ENCODE assay signal across 27 cellular contexts in the genomic region with DNA sequence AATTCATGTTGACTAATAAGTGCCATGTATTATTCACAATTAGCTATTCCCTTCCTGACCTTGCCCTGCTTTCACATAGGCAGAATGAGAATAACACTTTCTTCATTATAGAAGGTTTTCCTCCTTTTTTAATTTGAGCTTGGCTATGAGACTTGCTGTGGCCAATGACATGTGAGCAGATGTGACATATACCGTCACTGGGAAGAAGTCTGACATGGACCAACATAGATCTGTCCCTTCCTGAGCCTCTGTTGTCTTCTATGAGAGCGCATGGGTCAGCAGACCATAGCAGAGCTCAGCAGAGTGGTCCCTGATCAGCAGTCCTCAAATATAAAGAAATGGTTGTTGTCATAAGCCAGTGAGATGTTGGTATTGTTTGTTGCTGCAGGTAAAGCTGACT.
DNase-seq lines count a peak whose midpoint lies in the region; ATAC-seq, FAIRE-seq and TF ChIP-seq lines count a peak whose summit lies in the region.
"Had no signal": no experiment of that assay in that cellular context is flagged by ENCODE, and none has a peak within 500 bp of the region (broad histone marks: within the 10 kb centered on the region; RNA-seq: fewer than 3 reads in every experiment).

No MANE protein-coding gene starts in this region.

- WGBS in HepG2 (ENCODE audit: low lambda C conversion rate), result 25% methylated on average over 2 of the region's 2 CpGs
- WGBS in right lobe of liver (ENCODE audit: insufficient coverage, low coverage, low lambda C conversion rate, missing lambda C conversion rate), result 64% methylated on average over 2 of the region's 2 CpGs
- WGBS in GM12878 (ENCODE audit: insufficient coverage, insufficient replicate concordance, low lambda C conversion rate, missing lambda C conversion rate), result 9% methylated on average over 2 of the region's 2 CpGs

- FAIRE-seq in HepG2 (lab: Jason Lieb, UNC) (no peak), GM12878 (lab: Jason Lieb, UNC) (no peak)
- FAIRE-seq: A204.1, GM12891, GM19239 had no signal

- H3K9ac ChIP-seq in HepG2 (ENCODE audit: insufficient read depth, low read depth, low read length) (no peak overlapping the region), GM12878 (ENCODE audit: control insufficient read depth, insufficient read depth, low read length) (no peak overlapping the region)
- H3K9ac ChIP-seq: BLaER1 treated with 17β-estradiol and CSF1 and Interleukin-3, amounts not matched to agents 10 nM and 100 nM had no signal

- POLR2A ChIA-PET in HepG2 (lab: Yijun Ruan, JAX) (no interaction called here), GM12878 (lab: Charles Lee) (no interaction called here)
- POLR2A ChIA-PET in naive thymus-derived CD4-positive, alpha-beta T cell (lab: Charles Lee), result no interaction called here

- H3K36me3 ChIP-seq in HepG2 (replicated peaks in 1 of 2; ENCODE audit: control insufficient read depth in 1 of 2, insufficient read depth in 2 of 2, low read length in 2 of 2), result no peaks in the 10 kb centered on the region
- no peaks in the 10 kb centered on the region for H3K36me3 ChIP-seq in right lobe of liver
- no peaks in the 10 kb centered on the region for H3K36me3 ChIP-seq in GM12878 (ENCODE audit: control insufficient read depth in 2 of 2, insufficient read depth in 2 of 2, low read length in 1 of 2)
- no peaks in the 10 kb centered on the region for H3K36me3 ChIP-seq in naive thymus-derived CD4-positive, alpha-beta T cell (ENCODE audit: control insufficient read depth in 2 of 3, insufficient read depth in 3 of 3, low read length in 3 of 3)
- no peaks in the 10 kb centered on the region for H3K36me3 ChIP-seq in MG63
- H3K36me3 ChIP-seq: BLaER1 treated with 17β-estradiol and CSF1 and Interleukin-3, amounts not matched to agents 10 nM and 100 nM had no signal

- DNase-seq in HepG2 (ENCODE audit: low spot score), result no peak
- DNase-seq in right lobe of liver, result no peak
- DNase-seq in GM12878 (ENCODE audit: low read depth, low spot score), result no peak
- no peak for DNase-seq in glutamatergic neuron
- no peak for DNase-seq in nephron progenitor cell
- DNase-seq in naive thymus-derived CD4-positive, alpha-beta T cell, result no peak
- no peak for DNase-seq in MG63
- DNase-seq: 8988T; AML-193; Caco-2; Calu3; CD4-positive, alpha-beta T cell; CD8-positive, alpha-beta T cell; DMS 273 treated with DMSO at 0.1 percent for 48 hours; DMS153; DMS53; DMS79; DND-41; EL; GDM1 had no signal

- CTCF ChIA-PET in HepG2 (lab: Yijun Ruan, JAX; ENCODE audit: low intra/inter-chr PET ratio, low total read pairs) (no interaction called here), GM12878 (lab: Yijun Ruan, JAX) (no interaction called here)
- CTCF ChIA-PET in naive thymus-derived CD4-positive, alpha-beta T cell (lab: Charles Lee), result no interaction called here

- H3K79me2 ChIP-seq in HepG2 (ENCODE audit: insufficient read depth, low read length) (no peaks in the 10 kb centered on the region), GM12878 (ENCODE audit: control insufficient read depth, insufficient read depth, low read length) (no peaks in the 10 kb centered on the region)

- no peaks in the 10 kb centered on the region for H3K36me3 Mint-ChIP-seq in glutamatergic neuron (ENCODE audit: unreplicated experiment)
- peaks cover 60% of the 10 kb centered on the region for H3K36me3 Mint-ChIP-seq in nephron progenitor cell (ENCODE audit: low read depth)
- no peaks in the 10 kb centered on the region for H3K36me3 Mint-ChIP-seq in naive thymus-derived CD4-positive, alpha-beta T cell
- H3K36me3 Mint-ChIP-seq: CD8-positive, alpha-beta T cell had no signal

- H3K9me3 Mint-ChIP-seq in glutamatergic neuron (ENCODE audit: unreplicated experiment) (peaks cover 3% of the 10 kb centered on the region), nephron progenitor cell (no peaks in the 10 kb centered on the region)
- H3K9me3 Mint-ChIP-seq in naive thymus-derived CD4-positive, alpha-beta T cell, result peaks cover 0 to 4% (median 0%) of the 10 kb centered on the region in 11 donors
- H3K9me3 Mint-ChIP-seq: CD4-positive, alpha-beta T cell; CD8-positive, alpha-beta T cell had no signal

- intact Hi-C loops in HepG2 (cut with micrococcal nuclease; ENCODE audit: unreplicated experiment), result no loop called here
- intact Hi-C loops in right lobe of liver (cut with DNase I), result no loop called here
- intact Hi-C loops in GM12878 (cut with micrococcal nuclease; ENCODE audit: unreplicated experiment), result no loop called here
- intact Hi-C loops in naive thymus-derived CD4-positive, alpha-beta T cell (cut with micrococcal nuclease), result no loop called here

- H3K4me1 ChIP-seq in HepG2 (ENCODE audit: insufficient read depth, low read length), result no peaks in the 10 kb centered on the region
- H3K4me1 ChIP-seq in right lobe of liver, result no peaks in the 10 kb centered on the region
- H3K4me1 ChIP-seq in GM12878 (ENCODE audit: control insufficient read depth, insufficient read depth, low read length), result no peaks in the 10 kb centered on the region
- H3K4me1 ChIP-seq in naive thymus-derived CD4-positive, alpha-beta T cell (ENCODE audit: control insufficient read depth in 2 of 2, insufficient read depth in 2 of 2, low read length in 2 of 2), result no peaks in the 10 kb centered on the region
- H3K4me1 ChIP-seq: BLaER1 treated with 17β-estradiol and CSF1 and Interleukin-3, amounts not matched to agents 10 nM and 100 nM; Caco-2 had no signal

- SMC1A ChIA-PET in GM12878 (lab: Charles Lee; ENCODE audit: uncharacterized antibody, unreplicated experiment), result interaction anchor here (0.9 kb wide), 1 partner anchor 13 kb away, joined by 3 read pairs; no protein-coding TSS in a partner anchor

- no peaks in the 10 kb centered on the region for H4K20me1 ChIP-seq in HepG2 (ENCODE audit: insufficient read depth, low read length)
- no peaks in the 10 kb centered on the region for H4K20me1 ChIP-seq in GM12878 (ENCODE audit: control insufficient read depth, insufficient read depth)
- H4K20me1 ChIP-seq: BLaER1 treated with 17β-estradiol and CSF1 and Interleukin-3, amounts not matched to agents 10 nM and 100 nM had no signal

- TF ChIP-seq CTCF in HepG2 (CRISPR knock-in tag; IDR thresholded peaks at IDR 0.05) (no peak), right lobe of liver (IDR thresholded peaks at IDR 0.05) (no peak), GM12878 (IDR thresholded peaks at IDR 0.05 in 2 of 3, conservative IDR thresholded peaks at IDR 0.05 in 1 of 3; ENCODE audit: control insufficient read depth in 2 of 3, extremely low read depth in 1 of 3, insufficient read depth in 1 of 3, low read depth in 3 of 3, low read length in 3 of 3) (no peak), glutamatergic neuron (IDR thresholded peaks at IDR 0.05; ENCODE audit: partially characterized antibody, unreplicated experiment) (no peak), nephron progenitor cell (IDR thresholded peaks at IDR 0.05) (no peak)

- TF ChIP-seq RAD21 in HepG2 (CRISPR knock-in tag; IDR thresholded peaks at IDR 0.05) (no peak), GM12878 (IDR thresholded peaks at IDR 0.05; ENCODE audit: insufficient read depth, low read depth, low read length) (no peak)

- RAD21 ChIA-PET in GM12878 (lab: Charles Lee; ENCODE audit: unreplicated experiment), result no interaction called here

- TF ChIP-seq POLR2A in HepG2 (IDR thresholded peaks at IDR 0.05; ENCODE audit: insufficient read depth in 1 of 2, low read depth in 2 of 2, low read length in 2 of 2) (no peak), right lobe of liver (IDR thresholded peaks at IDR 0.05) (no peak), GM12878 (IDR thresholded peaks at IDR 0.05; ENCODE audit: low read depth, low read length) (no peak)

- no peak overlapping the region for H3K4me2 ChIP-seq in HepG2 (ENCODE audit: low read depth, low read length)
- no peak overlapping the region for H3K4me2 ChIP-seq in GM12878 (ENCODE audit: control insufficient read depth, insufficient read depth)
- H3K4me2 ChIP-seq: BLaER1 treated with 17β-estradiol and CSF1 and Interleukin-3, amounts not matched to agents 10 nM and 100 nM had no signal

- in situ Hi-C loops in HepG2 (cut with HindIII; ENCODE audit: extremely low pct_ligation_motif_present, low pct_unique_long_range_greater_than_20kb), result no loop called here
- in situ Hi-C loops in GM12878 (cut with MboI), result no loop called here

- H3K27ac ChIP-seq in HepG2 (ENCODE audit: extremely low read length, insufficient read depth, low read length) (no peak overlapping the region), right lobe of liver (no peak overlapping the region), GM12878 (ENCODE audit: control insufficient read depth, insufficient read depth) (no peak overlapping the region)
- no peak overlapping the region for H3K27ac ChIP-seq in naive thymus-derived CD4-positive, alpha-beta T cell (ENCODE audit: low read depth, low read length)
- H3K27ac ChIP-seq: BLaER1 treated with 17β-estradiol and CSF1 and Interleukin-3, amounts not matched to agents 10 nM and 100 nM; C4-2B had no signal

- no peaks in the 10 kb centered on the region for H3K27me3 ChIP-seq in HepG2 (ENCODE audit: control insufficient read depth in 1 of 2, insufficient read depth in 2 of 2, low read length in 2 of 2)
- no peaks in the 10 kb centered on the region for H3K27me3 ChIP-seq in right lobe of liver
- no peaks in the 10 kb centered on the region for H3K27me3 ChIP-seq in GM12878 (replicated peaks in 1 of 2; ENCODE audit: control insufficient read depth in 2 of 2, insufficient read depth in 2 of 2, low read length in 1 of 2)
- no peaks in the 10 kb centered on the region for H3K27me3 ChIP-seq in naive thymus-derived CD4-positive, alpha-beta T cell (ENCODE audit: control insufficient read depth in 2 of 2, insufficient read depth in 2 of 2, low read length in 2 of 2)
- H3K27me3 ChIP-seq in MG63, result no peaks in the 10 kb centered on the region
- H3K27me3 ChIP-seq: BLaER1 treated with 17β-estradiol and CSF1 and Interleukin-3, amounts not matched to agents 10 nM and 100 nM had no signal

- H3K27ac Mint-ChIP-seq in glutamatergic neuron (ENCODE audit: unreplicated experiment) (peak overlapping the region; percentile 46), nephron progenitor cell (peak overlapping the region; percentile 44)
- H3K27ac Mint-ChIP-seq in naive thymus-derived CD4-positive, alpha-beta T cell, result no peak overlapping the region
- H3K27ac Mint-ChIP-seq: B cell; CD4-positive, alpha-beta T cell; CD8-positive, alpha-beta T cell had no signal

- ATAC-seq in HepG2, result no peak
- ATAC-seq in right lobe of liver, result no peak
- ATAC-seq in GM12878, result no peak
- ATAC-seq in naive thymus-derived CD4-positive, alpha-beta T cell, result no peak
- ATAC-seq in HG03521 (IDR thresholded peaks at IDR 0.05; ENCODE audit: unreplicated experiment), result no peak
- ATAC-seq: CD8-positive, alpha-beta T cell had no signal

- no peak for TF ChIP-seq EP300 in HepG2 (IDR thresholded peaks at IDR 0.05; ENCODE audit: low read depth in 2 of 2, low read length in 2 of 2)
- TF ChIP-seq EP300 in HepG2 (CRISPR knock-in tag; IDR thresholded peaks at IDR 0.05; ENCODE audit: borderline replicate concordance), result no peak
- TF ChIP-seq EP300 in GM12878 (IDR thresholded peaks at IDR 0.05; ENCODE audit: borderline replicate concordance in 1 of 2, control insufficient read depth in 1 of 2, low read depth in 2 of 2, low read length in 2 of 2), result no peak

- no peak overlapping the region for H3K4me3 ChIP-seq in HepG2 (replicated peaks in 1 of 3; ENCODE audit: insufficient read depth in 1 of 3, low read depth in 2 of 3, low read length in 3 of 3)
- H3K4me3 ChIP-seq in right lobe of liver, result no peak overlapping the region
- H3K4me3 ChIP-seq in GM12878, result no peak overlapping the region
- H3K4me3 ChIP-seq in naive thymus-derived CD4-positive, alpha-beta T cell (ENCODE audit: low read length), result no peak overlapping the region
- H3K4me3 ChIP-seq in MG63, result no peak overlapping the region
- H3K4me3 ChIP-seq: BLaER1 treated with 17β-estradiol and CSF1 and Interleukin-3, amounts not matched to agents 10 nM and 100 nM had no signal

- H3K4me1 Mint-ChIP-seq in glutamatergic neuron (ENCODE audit: low read depth, unreplicated experiment), result peaks cover 8% of the 10 kb centered on the region
- H3K4me1 Mint-ChIP-seq in nephron progenitor cell, result peaks cover 52% of the 10 kb centered on the region
- H3K4me1 Mint-ChIP-seq in naive thymus-derived CD4-positive, alpha-beta T cell, result peaks cover 0 to 5% (median 0%) of the 10 kb centered on the region in 7 donors
- H3K4me1 Mint-ChIP-seq: B cell had no signal

- H2AFZ ChIP-seq in HepG2 (ENCODE audit: low read length) (no peak overlapping the region), GM12878 (ENCODE audit: control insufficient read depth, low read depth, low read length) (no peak overlapping the region)

- H3K4me3 Mint-ChIP-seq in glutamatergic neuron (ENCODE audit: unreplicated experiment), result no peak overlapping the region
- H3K4me3 Mint-ChIP-seq in nephron progenitor cell, result no peak overlapping the region
- H3K4me3 Mint-ChIP-seq in naive thymus-derived CD4-positive, alpha-beta T cell, result no peak overlapping the region
- H3K4me3 Mint-ChIP-seq: B cell; CD4-positive, alpha-beta T cell; CD8-positive, alpha-beta T cell had no signal

- no peaks in the 10 kb centered on the region for H3K9me3 ChIP-seq in HepG2 (ENCODE audit: low read length)
- H3K9me3 ChIP-seq in right lobe of liver, result no peaks in the 10 kb centered on the region
- no peaks in the 10 kb centered on the region for H3K9me3 ChIP-seq in GM12878 (replicated peaks; ENCODE audit: control insufficient read depth, insufficient read depth, low read length)
- H3K9me3 ChIP-seq in naive thymus-derived CD4-positive, alpha-beta T cell (ENCODE audit: control insufficient read depth in 2 of 3, low read length in 3 of 3), result no peaks in the 10 kb centered on the region
- no peaks in the 10 kb centered on the region for H3K9me3 ChIP-seq in MG63
- H3K9me3 ChIP-seq: BLaER1 treated with 17β-estradiol and CSF1 and Interleukin-3, amounts not matched to agents 10 nM and 100 nM; Caco-2 had no signal

- no peaks in the 10 kb centered on the region for H3K27me3 Mint-ChIP-seq in glutamatergic neuron (ENCODE audit: unreplicated experiment)
- no peaks in the 10 kb centered on the region for H3K27me3 Mint-ChIP-seq in nephron progenitor cell (ENCODE audit: low read depth, poor library complexity)
- H3K27me3 Mint-ChIP-seq in naive thymus-derived CD4-positive, alpha-beta T cell, result no peaks in the 10 kb centered on the region
- H3K27me3 Mint-ChIP-seq: B cell; CD4-positive, alpha-beta T cell had no signal

- BruUV-seq in HepG2 (replicated peaks; lab: Mats Ljungman, UMichigan), result no TSS peak
- no TSS peak for BruUV-seq in GM12878 (replicated peaks; lab: Mats Ljungman, UMichigan)

Comparison
In these comparisons a context has a peak if more than half of its experiments do, and no peak if none do; other contexts are left out.
1. H3K27ac Mint-ChIP-seq: peak in glutamatergic neuron (single experiment) and nephron progenitor cell (single experiment); none in naive thymus-derived CD4-positive, alpha-beta T cell (0 of 9).